Comparison of ENCODE assay signal across 1 cellular context in genomic region chr1:64183985-64184440, GRCh38.
TF ChIP-seq lines count a peak whose summit lies in the region.

No MANE protein-coding gene starts in this region.

TF ChIP-seq in HEK293, 187 proteins besides CTCF, POLR2A, EP300 and RAD21 (continued from another document and continues in another):
- TF ChIP-seq SP7 (tag by site-specific recombination; IDR thresholded peaks at IDR 0.05), result peak; percentile 98
- TF ChIP-seq ZNF426 (tag by site-specific recombination; IDR thresholded peaks at IDR 0.05), result no peak
- TF ChIP-seq ZNF558 (tag by site-specific recombination; IDR thresholded peaks at IDR 0.05), result peak; percentile 35
- peak; percentile 92 for TF ChIP-seq ZNF600 (tag by site-specific recombination; IDR thresholded peaks at IDR 0.05)
- TF ChIP-seq ZNF391 (tag by site-specific recombination; IDR thresholded peaks at IDR 0.05; ENCODE audit: borderline replicate concordance, low read depth), result 0 out of 2 replicates have a peak, but pooled peaks have one; percentile 52
- no peak for TF ChIP-seq ZBTB6 (tag by site-specific recombination; IDR thresholded peaks at IDR 0.05)
- TF ChIP-seq ZFP3 (tag by site-specific recombination; IDR thresholded peaks at IDR 0.05; ENCODE audit: low read depth), result no peak
- peak; percentile 70 for TF ChIP-seq ZNF843 (tag by site-specific recombination; IDR thresholded peaks at IDR 0.05)
- peak; percentile 86 for TF ChIP-seq ZNF2 (tag by site-specific recombination; IDR thresholded peaks at IDR 0.05)
- TF ChIP-seq TSHZ1 (tag by site-specific recombination; IDR thresholded peaks at IDR 0.05; ENCODE audit: borderline replicate concordance), result peak; percentile 52
- TF ChIP-seq INSM2 (tag by site-specific recombination; IDR thresholded peaks at IDR 0.05), result peak; percentile 89
- TF ChIP-seq KLF10 (tag by site-specific recombination; IDR thresholded peaks at IDR 0.05), result peak; percentile 66
- no peak for TF ChIP-seq ZNF114 (tag by site-specific recombination; IDR thresholded peaks at IDR 0.05)
- no peak for TF ChIP-seq ZSCAN16 (tag by site-specific recombination; IDR thresholded peaks at IDR 0.05)
- no peak for TF ChIP-seq ZNF19 (tag by site-specific recombination; IDR thresholded peaks at IDR 0.05; ENCODE audit: low read depth)
- no peak for TF ChIP-seq ZNF175 (tag by site-specific recombination; IDR thresholded peaks at IDR 0.05)
- no peak for TF ChIP-seq ZNF677 (tag by site-specific recombination; IDR thresholded peaks at IDR 0.05)
- 0 out of 2 replicates have a peak, but pooled peaks have one; percentile 27 for TF ChIP-seq ZNF324 (tag by site-specific recombination; IDR thresholded peaks at IDR 0.05)
- TF ChIP-seq ZBTB11 (tag by site-specific recombination; conservative IDR thresholded peaks at IDR 0.05; ENCODE audit: low read depth), result no peak
- TF ChIP-seq ZNF266 (tag by site-specific recombination; IDR thresholded peaks at IDR 0.05; ENCODE audit: low read depth), result no peak
- TF ChIP-seq ZSCAN30 (tag by site-specific recombination; IDR thresholded peaks at IDR 0.05), result 0 out of 2 replicates have a peak, but pooled peaks have one; percentile 9
- TF ChIP-seq ATF2 (tag by site-specific recombination; IDR thresholded peaks at IDR 0.05; ENCODE audit: low read depth), result peak; percentile 70
- peak; percentile 90 for TF ChIP-seq ZNF639 (tag by site-specific recombination; IDR thresholded peaks at IDR 0.05)
- no peak for TF ChIP-seq ZSCAN5A (tag by site-specific recombination; IDR thresholded peaks at IDR 0.05)
- no peak for TF ChIP-seq ZNF169 (tag by site-specific recombination; IDR thresholded peaks at IDR 0.05)
- no peak for TF ChIP-seq ZNF354C (tag by site-specific recombination; IDR thresholded peaks at IDR 0.05; ENCODE audit: borderline replicate concordance, low read depth)
- TF ChIP-seq ZNF530 (tag by site-specific recombination; IDR thresholded peaks at IDR 0.05; ENCODE audit: low read depth), result no peak
- TF ChIP-seq ZNF366 (tag by site-specific recombination; conservative IDR thresholded peaks at IDR 0.05), result peak; percentile 65
- no peak for TF ChIP-seq HOXD13 (CRISPR knock-in tag; IDR thresholded peaks at IDR 0.05; ENCODE audit: borderline replicate concordance)
- TF ChIP-seq GLI2 (tag by site-specific recombination; IDR thresholded peaks at IDR 0.05; ENCODE audit: borderline replicate concordance, low read depth), result peak; percentile 74
- TF ChIP-seq IKZF3 (tag by site-specific recombination; IDR thresholded peaks at IDR 0.05), result peak; percentile 79
- no peak for TF ChIP-seq ZNF560 (tag by site-specific recombination; IDR thresholded peaks at IDR 0.05; ENCODE audit: borderline replicate concordance)
- peak; percentile 74 for TF ChIP-seq KLF8 (tag by site-specific recombination; IDR thresholded peaks at IDR 0.05)
- TF ChIP-seq ZNF830 (tag by site-specific recombination; IDR thresholded peaks at IDR 0.05; ENCODE audit: low read depth), result no peak
- TF ChIP-seq ZNF416 (tag by site-specific recombination; IDR thresholded peaks at IDR 0.05), result no peak
- no peak for TF ChIP-seq PRDM2 (tag by site-specific recombination; IDR thresholded peaks at IDR 0.05; ENCODE audit: borderline replicate concordance)
- TF ChIP-seq HOXC10 (CRISPR knock-in tag; IDR thresholded peaks at IDR 0.05), result no peak
- no peak for TF ChIP-seq ZNF18 (tag by site-specific recombination; IDR thresholded peaks at IDR 0.05)
